Comparison of ENCODE assay signal across 1 cellular context in genomic region chr10:99760321-99760720, GRCh38.
TF ChIP-seq lines count a peak whose summit lies in the region.

No MANE protein-coding gene starts in this region.

TF ChIP-seq in HepG2, 621 proteins besides CTCF, POLR2A, EP300 and RAD21:
- TF ChIP-seq ZNF546 (CRISPR knock-in tag; conservative IDR thresholded peaks at IDR 0.05) = no peak
- TF ChIP-seq ZNF18 (CRISPR knock-in tag; IDR thresholded peaks at IDR 0.05; ENCODE audit: insufficient replicate concordance) = no peak
- no peak for TF ChIP-seq ZNF841 (CRISPR knock-in tag; IDR thresholded peaks at IDR 0.05; ENCODE audit: borderline replicate concordance)
- TF ChIP-seq ZNF468 (CRISPR knock-in tag; IDR thresholded peaks at IDR 0.05) = no peak
- TF ChIP-seq FUBP1 (CRISPR knock-in tag; IDR thresholded peaks at IDR 0.05; ENCODE audit: borderline replicate concordance) = no peak
- no peak for TF ChIP-seq ZNF235 (CRISPR knock-in tag; IDR thresholded peaks at IDR 0.05; ENCODE audit: borderline replicate concordance)
- no peak for TF ChIP-seq ZKSCAN8 (CRISPR knock-in tag; IDR thresholded peaks at IDR 0.05; ENCODE audit: borderline replicate concordance)
- no peak for TF ChIP-seq ERF (CRISPR knock-in tag; IDR thresholded peaks at IDR 0.05)
- no peak for TF ChIP-seq ZBTB40 (IDR thresholded peaks at IDR 0.05)
- no peak for TF ChIP-seq ZBTB40 (CRISPR knock-in tag; IDR thresholded peaks at IDR 0.05)
